ENCODE assay signal across 9 cellular contexts in the genomic region with DNA sequence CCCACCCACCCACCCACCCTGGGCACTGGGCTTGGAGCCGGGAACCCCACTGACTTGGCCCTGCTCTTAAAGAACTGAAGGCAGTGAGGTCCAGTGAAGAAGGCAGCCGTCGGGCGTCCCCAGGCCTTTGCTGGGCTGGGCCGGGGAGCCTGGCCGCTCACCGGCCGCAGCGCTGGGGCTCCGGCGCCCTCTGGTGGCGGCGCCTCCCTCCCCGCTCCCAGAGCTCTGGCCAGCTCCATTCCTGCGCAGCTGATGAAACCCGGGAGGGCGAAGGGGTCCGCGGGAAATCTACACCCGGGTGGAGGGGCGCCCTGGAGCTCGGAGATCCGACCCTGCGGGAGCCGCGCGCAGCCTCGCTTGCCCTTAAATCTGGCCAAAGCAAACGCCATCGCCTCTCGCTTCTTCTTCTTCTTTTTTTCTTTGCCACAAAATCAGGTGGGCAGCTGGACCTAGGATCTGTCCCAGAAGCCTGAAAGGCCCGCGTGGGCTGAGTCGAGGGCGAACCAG. TPM values are rescaled to one million over a fixed set of nuclear protein-coding genes. Genes with fewer than 3 reads are reported as not detected.
DNase-seq lines count a peak whose midpoint lies in the region; ATAC-seq, FAIRE-seq and TF ChIP-seq lines count a peak whose summit lies in the region.
"Had no signal": no experiment of that assay in that cellular context is flagged by ENCODE, and none has a peak within 500 bp of the region (broad histone marks: within the 10 kb centered on the region; RNA-seq: fewer than 3 reads in every experiment).

No MANE protein-coding gene starts in this region.

- ATAC-seq in GM21529 (IDR thresholded peaks at IDR 0.05; ENCODE audit: unreplicated experiment) (peak; percentile 62), PC-3 (peak; percentile 90), K562 (peak; percentile 99)

- FAIRE-seq in K562 (lab: Jason Lieb, UNC) (peak; percentile 68), small intestine (lab: Jason Lieb, UNC) (no peak)

- H3K4me3 ChIP-seq in PC-3 (ENCODE audit: low read length) = no peak overlapping the region
- no peak overlapping the region for H3K4me3 ChIP-seq in K562
- H3K4me3 ChIP-seq in small intestine (ENCODE audit: low read depth in 1 of 2, low read length in 2 of 2) = no peak overlapping the region
- H3K4me3 ChIP-seq: BLaER1 had no signal

- H3K9ac ChIP-seq in PC-3 (ENCODE audit: low read length) (no peak overlapping the region), K562 (ENCODE audit: insufficient read depth in 1 of 2, low read depth in 2 of 2, low read length in 2 of 2) (no peak overlapping the region)
- H3K9ac ChIP-seq: BLaER1 had no signal

- TF ChIP-seq EP300 in K562 (IDR thresholded peaks at IDR 0.05; ENCODE audit: low read length) = no peak

- H3K79me2 ChIP-seq in PC-3 (ENCODE audit: low read length) = no peaks in the 10 kb centered on the region
- H3K79me2 ChIP-seq in K562 (ENCODE audit: control insufficient read depth, insufficient read depth, low read length) = no peaks in the 10 kb centered on the region

- DNase-seq in NCI-H1436 (lab: John Stamatoyannopoulos, UW) (peak; percentile 3), NCI-H1436 treated with DMSO at 0.1 percent for 48 hours (lab: John Stamatoyannopoulos, UW) (no peak), PC-3 (peak; percentile 73), K562 (ENCODE audit: extremely low read depth in 1 of 4, low spot score in 3 of 4) (peak; percentile 65 to 89 (median 88)), iPS-NIHi11 (ENCODE audit: low spot score) (peak; percentile 92), small intestine (peak; percentile 42), NCI-H2107 treated with DMSO at 0.1 percent for 48 hours (lab: John Stamatoyannopoulos, UW; ENCODE audit: unreplicated experiment) (no peak)

- H3K27me3 ChIP-seq in PC-3 (ENCODE audit: low read length) (peaks cover 44% of the 10 kb centered on the region), K562 (ENCODE audit: control insufficient read depth in 2 of 2, insufficient read depth in 2 of 2, low read length in 2 of 2) (peaks cover 16 to 53% of the 10 kb centered on the region in 2 experiments; a peak in 3 of 5 replicates), small intestine (ENCODE audit: control insufficient read depth in 2 of 2, insufficient read depth in 2 of 2, low read length in 2 of 2) (peaks cover 16% of the 10 kb centered on the region in 2 donors)

- H3K4me2 ChIP-seq in PC-3 (ENCODE audit: low read length) (no peak overlapping the region), K562 (ENCODE audit: insufficient read depth, low read length) (no peak overlapping the region)
- H3K4me2 ChIP-seq: BLaER1 had no signal

- H3K4me1 ChIP-seq in PC-3 (ENCODE audit: insufficient read depth, low read length) = no peaks in the 10 kb centered on the region
- peaks cover 0 to 21% of the 10 kb centered on the region in 2 experiments; a peak in 2 of 5 replicates for H3K4me1 ChIP-seq in K562 (replicated peaks in 1 of 2; ENCODE audit: control insufficient read depth in 2 of 2, insufficient read depth in 2 of 2, low read length in 2 of 2)
- no peaks in the 10 kb centered on the region for H3K4me1 ChIP-seq in small intestine (ENCODE audit: control insufficient read depth in 2 of 2, insufficient read depth in 1 of 2, low read depth in 1 of 2, low read length in 1 of 2)

- no peak overlapping the region for H3K27ac ChIP-seq in PC-3 (ENCODE audit: low read length)
- H3K27ac ChIP-seq in K562 (ENCODE audit: extremely low read depth, low read depth, low read length) = no peak overlapping the region
- no peak overlapping the region for H3K27ac ChIP-seq in small intestine (ENCODE audit: low read depth in 1 of 2, low read length in 1 of 2)
- H3K27ac ChIP-seq: BLaER1 had no signal

- no peaks in the 10 kb centered on the region for H3K9me2 ChIP-seq in PC-3 (replicated peaks; ENCODE audit: low read length)

- TF ChIP-seq RAD21 in K562 (CRISPR knock-in tag; conservative IDR thresholded peaks at IDR 0.05 in 1 of 2, IDR thresholded peaks at IDR 0.05 in 1 of 2) = peak; percentile 81 to 82

- no peaks in the 10 kb centered on the region for H3K9me3 ChIP-seq in PC-3 (ENCODE audit: low read length)
- H3K9me3 ChIP-seq in K562 (replicated peaks; ENCODE audit: control insufficient read depth, insufficient read depth, low read depth, low read length) = no peaks in the 10 kb centered on the region
- H3K9me3 ChIP-seq in small intestine (ENCODE audit: control insufficient read depth, low read depth) = no peaks in the 10 kb centered on the region
- H3K9me3 ChIP-seq: BLaER1 had no signal

- POLR2A ChIA-PET in PC-3 (lab: Charles Lee; ENCODE audit: unreplicated experiment) = interaction anchor here (0.6 kb wide), 2 partner anchors 698 to 716 kb away, joined by 3 read pairs; no protein-coding TSS in a partner anchor
- POLR2A ChIA-PET in K562 (lab: Yijun Ruan, JAX) = interaction anchor here (0.6 to 1.0 kb wide), 4 partner anchors 20 to 646 kb away, joined by 3 to 4 read pairs (median 3); no protein-coding TSS in a partner anchor

- H3F3A ChIP-seq in PC-3 (ENCODE audit: low read length, unreplicated experiment) = no peaks in the 10 kb centered on the region

- peak; percentile 87 for TF ChIP-seq CTCF in PC-3 (conservative IDR thresholded peaks at IDR 0.05; ENCODE audit: low read depth, low read length)
- peak; percentile 84 to 92 (median 92) for TF ChIP-seq CTCF in K562 (IDR thresholded peaks at IDR 0.05 in 2 of 3, conservative IDR thresholded peaks at IDR 0.05 in 1 of 3; ENCODE audit: insufficient read depth in 2 of 3, low read depth in 1 of 3, low read length in 3 of 3)

- in situ Hi-C loops in K562 (cut with MboI) = loop anchor here (5.0 kb wide), 1 partner anchor 714 kb away; no protein-coding TSS in a partner anchor

- 0 out of 2 replicates have a peak overlapping the region, but pooled peaks have one; percentile 5 for H2AFZ ChIP-seq in PC-3 (ENCODE audit: low read length)
- no peak overlapping the region for H2AFZ ChIP-seq in K562 (ENCODE audit: low read depth, low read length)

- H3K36me3 ChIP-seq in PC-3 (ENCODE audit: low read depth, low read length) (no peaks in the 10 kb centered on the region), K562 (ENCODE audit: control insufficient read depth, insufficient read depth, low read length) (no peaks in the 10 kb centered on the region), small intestine (ENCODE audit: control insufficient read depth in 2 of 2, insufficient read depth in 2 of 2, low read length in 2 of 2) (no peaks in the 10 kb centered on the region)
- H3K36me3 ChIP-seq: BLaER1 had no signal

- CTCF ChIA-PET in PC-3 (lab: Charles Lee) (interaction anchor here (0.6 to 1.6 kb wide), 2 partner anchors 714 to 715 kb away, joined by 3 read pairs; no protein-coding TSS in a partner anchor), K562 (lab: Yijun Ruan, JAX; ENCODE audit: low intra/inter-chr PET ratio) (interaction anchor here (0.6 to 1.1 kb wide), 3 partner anchors 714 to 925 kb away, joined by 3 to 6 read pairs (median 4); no protein-coding TSS in a partner anchor)

- no TSS peak for BruUV-seq in PC-3 (replicated peaks; lab: Mats Ljungman, UMichigan)
- BruUV-seq in K562 (replicated peaks; lab: Mats Ljungman, UMichigan) = no TSS peak

- H4K20me1 ChIP-seq in PC-3 (ENCODE audit: low read length) = no peaks in the 10 kb centered on the region
- peaks cover 7% of the 10 kb centered on the region for H4K20me1 ChIP-seq in K562 (replicated peaks; ENCODE audit: control insufficient read depth, insufficient read depth, low read length)

- no peak for TF ChIP-seq POLR2A in K562 (conservative IDR thresholded peaks at IDR 0.05)

- intact Hi-C loops in PC-3 (cut with micrococcal nuclease) = loop anchor here (1.0 to 10.0 kb wide), 3 partner anchors 478 to 715 kb away; no protein-coding TSS in a partner anchor
- intact Hi-C loops in K562 (cut with micrococcal nuclease) = loop anchor here (2.0 to 5.0 kb wide), 3 partner anchors 471 to 716 kb away; no protein-coding TSS in a partner anchor

- no peaks in the 10 kb centered on the region for H3K9me1 ChIP-seq in K562 (ENCODE audit: control insufficient read depth, insufficient read depth, low read length)

- 2% methylated on average over 29 of the region's 35 CpGs for WGBS in K562 (ENCODE audit: insufficient coverage, low coverage, missing lambda C conversion rate)
- 3 to 6% (median 4%) methylated on average over 32 to 35 of the region's 35 CpGs for WGBS in small intestine, 3 donors

TF ChIP-seq in K562, 482 proteins besides CTCF, POLR2A, EP300 and RAD21 (continues in another document):
- TF ChIP-seq POLR3A (IDR thresholded peaks at IDR 0.05; ENCODE audit: borderline replicate concordance, extremely low read depth, insufficient read depth, insufficient read length) (no peak), ZNF79 (CRISPR knock-in tag; IDR thresholded peaks at IDR 0.05; ENCODE audit: low read depth) (no peak), NRF1 (conservative IDR thresholded peaks at IDR 0.05 in 1 of 2, IDR thresholded peaks at IDR 0.05 in 1 of 2) (peak; percentile 52 to 64)

RNA-seq across cellular contexts. Expression of gene CXCL12, which starts 1.7 kb away (rescaled TPM):
- 0.12 and 0.47 TPM in 2 replicates for total RNA-seq in PC-3 (2014; rRNA removed)
- total RNA-seq in K562 (2011; cell fraction: chromatin; rRNA removed; ENCODE audit: low replicate concordance) = not detected in 2 replicates
- total RNA-seq in K562 (2011; cell fraction: nucleolus; rRNA removed) = not detected in 2 replicates
- total RNA-seq in K562 (2011; cell fraction: nucleoplasm; rRNA removed) = not detected in 2 replicates
- not detected in 2 replicates for total RNA-seq in K562 (2014; rRNA removed)
- not detected in 2 replicates for total RNA-seq in K562 (2014; rRNA removed; fragmentation: Illumina TruSeq; extraction: Trizol)
- not detected in 2 replicates for total RNA-seq in K562 (2015; rRNA removed; fragmentation: Illumina TruSeq; extraction: Trizol)
- 0.18 and 0.49 TPM in 2 replicates for total RNA-seq in K562 (2021)
- polyA plus RNA-seq in K562 (2011; rRNA removed) = not detected in 2 replicates
- polyA plus RNA-seq in K562 (2011; cell fraction: cytosol; rRNA removed) = not detected in 2 replicates
- polyA plus RNA-seq in K562 (2011; cell fraction: nucleus; rRNA removed) = not detected in 2 replicates
- not detected in 2 replicates for polyA plus RNA-seq in K562 (2012)
- not detected in 2 replicates for polyA plus RNA-seq in K562 (2014; fragmentation: Illumina TruSeq; extraction: Trizol)
- not detected for polyA plus RNA-seq in K562 (2014; fragmentation: Nextera tagmentation; extraction: Ambion mirVana)
- polyA plus RNA-seq in K562 (2014; rRNA removed) = not detected in 2 replicates
- polyA minus RNA-seq in K562 (2011; rRNA and poly(A)+ RNA removed) = not detected in 2 replicates
- not detected in 2 replicates for polyA minus RNA-seq in K562 (2011; cell fraction: cytosol; rRNA and poly(A)+ RNA removed)
- not detected in 2 replicates for polyA minus RNA-seq in K562 (2011; cell fraction: nucleus; rRNA and poly(A)+ RNA removed)
- 10 to 100 TPM in 1 of 3 donors, 1 to 10 TPM in 1, under 1 TPM in 1; 0.67 to 32.4 (median 8.9) TPM for polyA plus RNA-seq in small intestine

Comparison
In these comparisons a context has a peak if more than half of its experiments do, and no peak if none do; other contexts are left out.
1. DNase-seq: peak in NCI-H1436 (single experiment), PC-3 (single experiment), K562 (4 of 4), iPS-NIHi11 (single experiment) and small intestine (single experiment); none in NCI-H1436 treated with DMSO at 0.1 percent for 48 hours (single experiment) and NCI-H2107 treated with DMSO at 0.1 percent for 48 hours (single experiment).
2. Peak in every context shown above with its lines, with median percentiles within 50 percentile points of each other: ATAC-seq.